ENCODE assay signal across 29 cellular contexts in the genomic region with DNA sequence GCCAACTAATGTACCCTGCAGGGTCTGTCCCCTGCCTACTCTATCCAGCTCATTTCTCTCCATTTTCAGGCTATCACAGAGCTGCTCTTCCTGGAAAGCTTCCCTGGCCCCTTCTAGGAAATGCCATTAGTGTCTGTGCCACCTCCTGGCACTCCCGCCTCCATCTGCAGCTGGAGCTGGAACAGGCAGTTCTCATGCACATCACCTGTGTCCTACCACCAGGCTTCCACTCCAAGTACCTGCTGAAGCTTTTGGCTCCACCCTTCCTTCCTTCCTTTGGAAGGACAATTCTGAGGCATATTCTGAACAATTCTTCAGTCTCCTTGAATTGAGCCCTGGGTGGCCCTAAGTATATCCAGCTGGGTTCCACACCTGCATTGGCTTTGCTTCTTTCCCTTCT.
"Had no signal": no experiment of that assay in that cellular context is flagged by ENCODE, and none has a peak within 500 bp of the region (broad histone marks: within the 10 kb centered on the region; RNA-seq: fewer than 3 reads in every experiment).

No MANE protein-coding gene starts in this region.

- H3K4me1 Mint-ChIP-seq: activated CD4-positive, alpha-beta T cell treated with anti-CD3 and anti-CD28 coated beads, Interleukin-2, amount 10 ng/mL, durations not matched to agents 7 days and 5 days; activated naive CD4-positive, alpha-beta T cell treated with anti-CD3 and anti-CD28 coated beads, Interleukin-2, amount 50 U/mL, for 24 hours; T-cell had no signal

- DNase-seq: activated CD4-positive, alpha-beta memory T cell treated with anti-CD3 and anti-CD28 coated beads for 36 hours; activated CD4-positive, alpha-beta T cell treated with anti-CD3 and anti-CD28 coated beads, Interleukin-2, amount 10 ng/mL, durations not matched to agents 7 days and 5 days; activated CD4-positive, CD25-positive, alpha-beta regulatory T cell; activated naive CD4-positive, alpha-beta T cell; activated T-cell treated with anti-CD3 and anti-CD28 coated beads for 4 hours; activated T-cell treated with anti-CD3 and anti-CD28 coated beads, Interleukin-2, amount 50 U/mL, for 48 hours; aorta; caudate nucleus; MG63; NCI-H1092 treated with DMSO at 0.1 percent for 48 hours; NCI-H1417 treated with DMSO at 0.1 percent for 48 hours; NCI-H1694; NCI-H2029; NCI-H2107; NCI-H2171 treated with DMSO at 0.1 percent for 48 hours; NCI-H345; NCI-H510A; NCI-H526 treated with DMSO at 0.1 percent for 48 hours; NCI-H82; RPMI8226; T-cell; T-helper 2 cell; T1000 had no signal

- H3K4me3 Mint-ChIP-seq: activated CD4-positive, alpha-beta memory T cell treated with anti-CD3 and anti-CD28 coated beads for 36 hours; activated CD4-positive, alpha-beta T cell treated with anti-CD3 and anti-CD28 coated beads, Interleukin-2, amount 10 ng/mL, durations not matched to agents 7 days and 5 days; activated naive CD4-positive, alpha-beta T cell treated with anti-CD3 and anti-CD28 coated beads, Interleukin-2, amount 50 U/mL, for 24 hours; T-cell had no signal

- H3K9me3 Mint-ChIP-seq: activated T-helper 2 cell treated with anti-CD3 and anti-CD28 coated beads, Interferon-gamma antibody, Interleukin-2, Interleukin-4, amounts not matched to agents 10 μg/mL and 5 μg/mL and 100 μg/mL, durations not matched to agents 14 hours and 24 hours and 36 hours had no signal

- ATAC-seq: Panc1, Right ventricle myocardium inferior, T-cell had no signal

- H3K4me1 ChIP-seq: breast epithelium had no signal

- H3K27ac ChIP-seq: breast epithelium, SK-N-MC had no signal

- H3K36me3 Mint-ChIP-seq: activated CD4-positive, alpha-beta memory T cell treated with anti-CD3 and anti-CD28 coated beads for 36 hours; activated naive CD4-positive, alpha-beta T cell treated with anti-CD3 and anti-CD28 coated beads, Interleukin-2, amount 50 U/mL, for 24 hours; T-cell had no signal

- H3K36me3 ChIP-seq: breast epithelium, MG63 had no signal

- H3K4me3 ChIP-seq: breast epithelium, MG63, SK-N-MC had no signal

- H3K27me3 ChIP-seq: breast epithelium, MG63 had no signal

- H3K27ac Mint-ChIP-seq: activated CD4-positive, alpha-beta memory T cell treated with anti-CD3 and anti-CD28 coated beads for 36 hours; activated CD4-positive, alpha-beta T cell treated with anti-CD3 and anti-CD28 coated beads, Interleukin-2, amount 10 ng/mL, durations not matched to agents 7 days and 5 days; activated naive CD4-positive, alpha-beta T cell treated with anti-CD3 and anti-CD28 coated beads, Interleukin-2, amount 50 U/mL, for 24 hours; activated T-helper 2 cell treated with anti-CD3 and anti-CD28 coated beads, Interferon-gamma antibody, Interleukin-2, Interleukin-4, amounts not matched to agents 10 μg/mL and 5 μg/mL and 100 μg/mL, durations not matched to agents 14 hours and 24 hours and 36 hours; T-cell had no signal
